In genomic region chr6:159790149-159790946, GRCh38 we compare ENCODE assay signal across 1 cellular context.
TF ChIP-seq lines count a peak whose summit lies in the region.

Gene MRPL18 (plus strand): TSS chr6:159790467. CDS start chr6:159790588, 121 bp downstream.

TF ChIP-seq in K562, 482 proteins besides CTCF, POLR2A, EP300 and RAD21 (continued from another document and continues in another):
- TF ChIP-seq, protein P1, sequence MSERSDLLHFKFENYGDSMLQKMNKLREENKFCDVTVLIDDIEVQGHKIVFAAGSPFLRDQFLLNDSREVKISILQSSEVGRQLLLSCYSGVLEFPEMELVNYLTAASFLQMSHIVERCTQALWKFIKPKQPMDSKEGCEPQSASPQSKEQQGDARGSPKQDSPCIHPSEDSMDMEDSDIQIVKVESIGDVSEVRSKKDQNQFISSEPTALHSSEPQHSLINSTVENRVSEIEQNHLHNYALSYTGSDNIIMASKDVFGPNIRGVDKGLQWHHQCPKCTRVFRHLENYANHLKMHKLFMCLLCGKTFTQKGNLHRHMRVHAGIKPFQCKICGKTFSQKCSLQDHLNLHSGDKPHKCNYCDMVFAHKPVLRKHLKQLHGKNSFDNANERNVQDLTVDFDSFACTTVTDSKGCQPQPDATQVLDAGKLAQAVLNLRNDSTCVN (CRISPR knock-in tag; IDR thresholded peaks at IDR 0.05), result no peak
- peak; percentile 97 for TF ChIP-seq ELF1 (tag; IDR thresholded peaks at IDR 0.05)
- 0 out of 2 replicates have a peak, but pooled peaks have one; percentile 35 for TF ChIP-seq ZBTB17 (CRISPR knock-in tag; IDR thresholded peaks at IDR 0.05)
- no peak; a peak in 1 of 4 replicates for TF ChIP-seq ETV6 (IDR thresholded peaks at IDR 0.05; ENCODE audit: borderline replicate concordance in 1 of 2, low read depth in 2 of 2, low read length in 1 of 2)
- TF ChIP-seq ETV6 (CRISPR knock-in tag; IDR thresholded peaks at IDR 0.05; ENCODE audit: borderline replicate concordance), result peak; percentile 81; the same call in 1 of the 2 replicates
- TF ChIP-seq FOXK2 (conservative IDR thresholded peaks at IDR 0.05 in 1 of 2, IDR thresholded peaks at IDR 0.05 in 1 of 2; ENCODE audit: low read depth in 2 of 2), result peak; percentile 96 to 98
- TF ChIP-seq CHD2 (IDR thresholded peaks at IDR 0.05; ENCODE audit: low read depth, low read length), result peak; percentile 81
- TF ChIP-seq, protein P2, sequence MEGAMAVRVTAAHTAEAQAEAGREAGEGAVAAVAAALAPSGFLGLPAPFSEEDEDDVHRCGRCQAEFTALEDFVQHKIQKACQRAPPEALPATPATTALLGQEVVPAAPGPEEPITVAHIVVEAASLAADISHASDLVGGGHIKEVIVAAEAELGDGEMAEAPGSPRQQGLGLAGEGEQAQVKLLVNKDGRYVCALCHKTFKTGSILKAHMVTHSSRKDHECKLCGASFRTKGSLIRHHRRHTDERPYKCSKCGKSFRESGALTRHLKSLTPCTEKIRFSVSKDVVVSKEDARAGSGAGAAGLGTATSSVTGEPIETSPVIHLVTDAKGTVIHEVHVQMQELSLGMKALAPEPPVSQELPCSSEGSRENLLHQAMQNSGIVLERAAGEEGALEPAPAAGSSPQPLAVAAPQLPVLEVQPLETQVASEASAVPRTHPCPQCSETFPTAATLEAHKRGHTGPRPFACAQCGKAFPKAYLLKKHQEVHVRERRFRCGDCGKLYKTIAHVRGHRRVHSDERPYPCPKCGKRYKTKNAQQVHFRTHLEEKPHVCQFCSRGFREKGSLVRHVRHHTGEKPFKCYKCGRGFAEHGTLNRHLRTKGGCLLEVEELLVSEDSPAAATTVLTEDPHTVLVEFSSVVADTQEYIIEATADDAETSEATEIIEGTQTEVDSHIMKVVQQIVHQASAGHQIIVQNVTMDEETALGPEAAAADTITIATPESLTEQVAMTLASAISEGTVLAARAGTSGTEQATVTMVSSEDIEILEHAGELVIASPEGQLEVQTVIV (CRISPR knock-in tag; IDR thresholded peaks at IDR 0.05; ENCODE audit: borderline replicate concordance), result no peak
- no peak for TF ChIP-seq HMG20B (CRISPR knock-in tag; IDR thresholded peaks at IDR 0.05)
- 0 out of 2 replicates have a peak, but pooled peaks have one; percentile 27 for TF ChIP-seq PML (IDR thresholded peaks at IDR 0.05; ENCODE audit: low read length)
- TF ChIP-seq HDAC1 (IDR thresholded peaks at IDR 0.05), result peak in 1 of 2 experiments; percentile 91; a peak in 2 of 4 replicates
- TF ChIP-seq ATF6 (CRISPR knock-in tag; IDR thresholded peaks at IDR 0.05), result 0 out of 2 replicates have a peak, but pooled peaks have one; percentile 76
- TF ChIP-seq TSHZ1 (CRISPR knock-in tag; IDR thresholded peaks at IDR 0.05), result no peak
- TF ChIP-seq TARDBP (IDR thresholded peaks at IDR 0.05), result peak; percentile 33; the same call in 1 of the 2 replicates
- TF ChIP-seq ZNF583 (CRISPR knock-in tag; IDR thresholded peaks at IDR 0.05), result no peak
- TF ChIP-seq ATF1 (CRISPR knock-in tag; IDR thresholded peaks at IDR 0.05), result no peak
- peak; percentile 92 for TF ChIP-seq ATF1 (tag; IDR thresholded peaks at IDR 0.05)
- TF ChIP-seq ZBED1 (IDR thresholded peaks at IDR 0.05), result peak; percentile 72; the same call in 1 of the 2 replicates
- peak; percentile 34 for TF ChIP-seq ATF7 (IDR thresholded peaks at IDR 0.05)
- TF ChIP-seq EGR1 (conservative IDR thresholded peaks at IDR 0.05), result peak; percentile 70
- TF ChIP-seq TAF1 (IDR thresholded peaks at IDR 0.05; ENCODE audit: control insufficient read depth, extremely low read depth, insufficient read depth, low read length, severe bottlenecking), result peak; percentile 48
- TF ChIP-seq OTX1 (CRISPR knock-in tag; IDR thresholded peaks at IDR 0.05), result no peak
- no peak for TF ChIP-seq RUNX1 (IDR thresholded peaks at IDR 0.05; ENCODE audit: low read depth)
- TF ChIP-seq CHD1 (IDR thresholded peaks at IDR 0.05; ENCODE audit: low read length), result peak; percentile 80
- TF ChIP-seq, protein P3, sequence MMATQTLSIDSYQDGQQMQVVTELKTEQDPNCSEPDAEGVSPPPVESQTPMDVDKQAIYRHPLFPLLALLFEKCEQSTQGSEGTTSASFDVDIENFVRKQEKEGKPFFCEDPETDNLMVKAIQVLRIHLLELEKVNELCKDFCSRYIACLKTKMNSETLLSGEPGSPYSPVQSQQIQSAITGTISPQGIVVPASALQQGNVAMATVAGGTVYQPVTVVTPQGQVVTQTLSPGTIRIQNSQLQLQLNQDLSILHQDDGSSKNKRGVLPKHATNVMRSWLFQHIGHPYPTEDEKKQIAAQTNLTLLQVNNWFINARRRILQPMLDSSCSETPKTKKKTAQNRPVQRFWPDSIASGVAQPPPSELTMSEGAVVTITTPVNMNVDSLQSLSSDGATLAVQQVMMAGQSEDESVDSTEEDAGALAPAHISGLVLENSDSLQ (IDR thresholded peaks at IDR 0.05), result peak; percentile 100
- no peak for TF ChIP-seq PCBP1 (IDR thresholded peaks at IDR 0.05; ENCODE audit: low read depth, low read length, poor library complexity, severe bottlenecking)
- TF ChIP-seq, protein P4, sequence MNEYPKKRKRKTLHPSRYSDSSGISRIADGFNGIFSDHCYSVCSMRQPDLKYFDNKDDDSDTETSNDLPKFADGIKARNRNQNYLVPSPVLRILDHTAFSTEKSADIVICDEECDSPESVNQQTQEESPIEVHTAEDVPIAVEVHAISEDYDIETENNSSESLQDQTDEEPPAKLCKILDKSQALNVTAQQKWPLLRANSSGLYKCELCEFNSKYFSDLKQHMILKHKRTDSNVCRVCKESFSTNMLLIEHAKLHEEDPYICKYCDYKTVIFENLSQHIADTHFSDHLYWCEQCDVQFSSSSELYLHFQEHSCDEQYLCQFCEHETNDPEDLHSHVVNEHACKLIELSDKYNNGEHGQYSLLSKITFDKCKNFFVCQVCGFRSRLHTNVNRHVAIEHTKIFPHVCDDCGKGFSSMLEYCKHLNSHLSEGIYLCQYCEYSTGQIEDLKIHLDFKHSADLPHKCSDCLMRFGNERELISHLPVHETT (CRISPR knock-in tag; conservative IDR thresholded peaks at IDR 0.05 in 1 of 2, IDR thresholded peaks at IDR 0.05 in 1 of 2), result peak in 1 of 2 experiments; percentile 0; a peak in 1 of 4 replicates
- TF ChIP-seq POLR2G (IDR thresholded peaks at IDR 0.05; ENCODE audit: low read depth, low read length), result peak; percentile 74; the same call in 1 of the 2 replicates
- no peak for TF ChIP-seq EWSR1 (IDR thresholded peaks at IDR 0.05; ENCODE audit: borderline replicate concordance, low read depth, partially characterized antibody)
- no peak for TF ChIP-seq KAT2B (IDR thresholded peaks at IDR 0.05; ENCODE audit: low read depth, low read length)
- TF ChIP-seq KLF16 (IDR thresholded peaks at IDR 0.05), result no peak
- TF ChIP-seq USF1 (CRISPR knock-in tag; IDR thresholded peaks at IDR 0.05), result peak; percentile 48
- 0 out of 2 replicates have a peak, but pooled peaks have one; percentile 31 for TF ChIP-seq CBX1 (IDR thresholded peaks at IDR 0.05; ENCODE audit: low read depth)
- peak; percentile 75; the same call in 1 of the 2 replicates for TF ChIP-seq POLR2AphosphoS5 (IDR thresholded peaks at IDR 0.05; ENCODE audit: control insufficient read depth, insufficient read depth, low read depth, low read length)
- 0 out of 2 replicates have a peak, but pooled peaks have one; percentile 24 for TF ChIP-seq TAF7 (tag; IDR thresholded peaks at IDR 0.05)
- TF ChIP-seq KDM5B (IDR thresholded peaks at IDR 0.05; ENCODE audit: insufficient replicate concordance, low read depth, low read length), result peak; percentile 89
- TF ChIP-seq KLF13 (tag; IDR thresholded peaks at IDR 0.05; ENCODE audit: borderline replicate concordance, low read depth), result no peak; the same call in 1 of the 2 replicates
- TF ChIP-seq HLTF (IDR thresholded peaks at IDR 0.05), result no peak
- peak in 2 of 3 experiments; percentile 61 to 79 for TF ChIP-seq YY1 (IDR thresholded peaks at IDR 0.05; ENCODE audit: borderline replicate concordance in 1 of 3, control insufficient read depth in 1 of 3, extremely low read depth in 1 of 3, insufficient read depth in 3 of 3, insufficient read length in 1 of 3, insufficient replicate concordance in 2 of 3, low read depth in 1 of 3, low read length in 2 of 3)
- TF ChIP-seq, protein P5, sequence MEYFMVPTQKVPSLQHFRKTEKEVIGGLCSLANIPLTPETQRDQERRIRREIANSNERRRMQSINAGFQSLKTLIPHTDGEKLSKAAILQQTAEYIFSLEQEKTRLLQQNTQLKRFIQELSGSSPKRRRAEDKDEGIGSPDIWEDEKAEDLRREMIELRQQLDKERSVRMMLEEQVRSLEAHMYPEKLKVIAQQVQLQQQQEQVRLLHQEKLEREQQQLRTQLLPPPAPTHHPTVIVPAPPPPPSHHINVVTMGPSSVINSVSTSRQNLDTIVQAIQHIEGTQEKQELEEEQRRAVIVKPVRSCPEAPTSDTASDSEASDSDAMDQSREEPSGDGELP (CRISPR knock-in tag; IDR thresholded peaks at IDR 0.05; ENCODE audit: borderline replicate concordance), result peak; percentile 57; the same call in 1 of the 2 replicates
- peak; percentile 43 for TF ChIP-seq LCOR (CRISPR knock-in tag; IDR thresholded peaks at IDR 0.05)
- TF ChIP-seq GTF2F1 (IDR thresholded peaks at IDR 0.05; ENCODE audit: low read depth, low read length), result no peak
- peak; percentile 12; the same call in 1 of the 2 replicates for TF ChIP-seq ETV1 (tag; conservative IDR thresholded peaks at IDR 0.05; ENCODE audit: low read depth)
- TF ChIP-seq NR1H2 (CRISPR knock-in tag; IDR thresholded peaks at IDR 0.05), result no peak
- no peak for TF ChIP-seq ZNF592 (IDR thresholded peaks at IDR 0.05)
- peak; percentile 26; the same call in 1 of the 2 replicates for TF ChIP-seq XRCC5 (IDR thresholded peaks at IDR 0.05; ENCODE audit: low read depth, low read length)
- TF ChIP-seq POLR2H (tag; IDR thresholded peaks at IDR 0.05; ENCODE audit: low read depth), result 0 out of 2 replicates have a peak, but pooled peaks have one; percentile 68
- TF ChIP-seq ILK (tag; IDR thresholded peaks at IDR 0.05; ENCODE audit: borderline replicate concordance, low read depth), result no peak
